Comparison of ENCODE assay signal across 1 cellular context in the genomic region with DNA sequence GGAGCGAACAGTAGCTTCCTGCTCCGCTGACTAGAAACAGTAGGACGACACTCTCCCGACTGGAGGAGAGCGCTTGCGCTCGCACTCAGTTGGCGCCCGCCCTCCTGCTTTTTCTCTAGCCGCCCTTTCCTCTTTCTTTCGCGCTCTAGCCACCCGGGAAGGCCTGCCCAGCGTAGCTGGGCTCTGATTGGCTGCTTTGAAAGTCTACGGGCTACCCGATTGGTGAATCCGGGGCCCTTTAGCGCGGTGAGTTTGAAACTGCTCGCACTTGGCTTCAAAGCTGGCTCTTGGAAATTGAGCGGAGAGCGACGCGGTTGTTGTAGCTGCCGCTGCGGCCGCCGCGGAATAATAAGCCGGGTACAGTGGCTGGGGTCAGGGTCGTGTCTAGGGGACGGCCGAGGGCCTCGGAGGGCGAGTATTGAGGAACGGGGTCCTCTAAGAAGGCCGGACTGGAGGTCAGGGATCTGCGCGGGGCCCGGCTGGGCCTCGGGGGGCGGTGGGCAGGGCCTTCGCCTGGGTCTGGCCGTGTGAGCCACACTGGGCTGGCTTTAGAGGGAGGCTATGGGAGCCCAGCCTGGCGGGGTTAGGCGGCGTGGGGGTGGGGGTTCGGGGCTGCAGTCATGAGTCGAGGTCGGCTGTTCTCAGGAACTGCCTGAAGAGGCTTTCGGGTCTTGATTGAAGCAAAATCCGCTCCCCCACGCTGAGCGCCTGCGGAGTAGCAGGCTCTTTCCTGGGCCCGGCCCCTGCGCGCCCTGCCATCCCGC.
TF ChIP-seq lines count a peak whose summit lies in the region.

A gene (plus strand): TSS at position 265 of the 764 bp plus-strand sequence. CDS start 1,688 bp downstream, outside the sequence.

TF ChIP-seq in SK-N-SH treated with all-trans-retinoic acid at 6 μM for 48 hours, 23 proteins besides CTCF, POLR2A, EP300 and RAD21 (continued from another document):
- TF ChIP-seq, protein P1, sequence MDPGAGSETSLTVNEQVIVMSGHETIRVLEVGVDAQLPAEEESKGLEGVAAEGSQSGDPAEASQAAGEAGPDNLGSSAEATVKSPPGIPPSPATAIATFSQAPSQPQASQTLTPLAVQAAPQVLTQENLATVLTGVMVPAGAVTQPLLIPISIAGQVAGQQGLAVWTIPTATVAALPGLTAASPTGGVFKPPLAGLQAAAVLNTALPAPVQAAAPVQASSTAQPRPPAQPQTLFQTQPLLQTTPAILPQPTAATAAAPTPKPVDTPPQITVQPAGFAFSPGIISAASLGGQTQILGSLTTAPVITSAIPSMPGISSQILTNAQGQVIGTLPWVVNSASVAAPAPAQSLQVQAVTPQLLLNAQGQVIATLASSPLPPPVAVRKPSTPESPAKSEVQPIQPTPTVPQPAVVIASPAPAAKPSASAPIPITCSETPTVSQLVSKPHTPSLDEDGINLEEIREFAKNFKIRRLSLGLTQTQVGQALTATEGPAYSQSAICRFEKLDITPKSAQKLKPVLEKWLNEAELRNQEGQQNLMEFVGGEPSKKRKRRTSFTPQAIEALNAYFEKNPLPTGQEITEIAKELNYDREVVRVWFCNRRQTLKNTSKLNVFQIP (CRISPR knock-in tag; IDR thresholded peaks at IDR 0.05; ENCODE audit: borderline replicate concordance, low read depth): no peak
- TF ChIP-seq CSDC2 (CRISPR knock-in tag; IDR thresholded peaks at IDR 0.05): no peak
- TF ChIP-seq ZNF8 (CRISPR knock-in tag; IDR thresholded peaks at IDR 0.05): no peak
- no peak for TF ChIP-seq BACH2 (CRISPR knock-in tag; IDR thresholded peaks at IDR 0.05; ENCODE audit: borderline replicate concordance)
- no peak for TF ChIP-seq OSR1 (CRISPR knock-in tag; IDR thresholded peaks at IDR 0.05)
